ENCODE assay signal across 10 cellular contexts in genomic region chr12:123767613-123768012, GRCh38. TPM values are rescaled to one million over a fixed set of nuclear protein-coding genes. Genes with fewer than 3 reads are reported as not detected.
DNase-seq lines count a peak whose midpoint lies in the region; ATAC-seq and TF ChIP-seq lines count a peak whose summit lies in the region.
"Had no signal": no experiment of that assay in that cellular context is flagged by ENCODE, and none has a peak within 500 bp of the region (broad histone marks: within the 10 kb centered on the region; RNA-seq: fewer than 3 reads in every experiment).

No MANE protein-coding gene starts in this region.

- H3K9me3 ChIP-seq in gastroesophageal sphincter = no peaks in the 10 kb centered on the region

- H3K27ac ChIP-seq in gastroesophageal sphincter = no peak overlapping the region
- H3K27ac ChIP-seq: KMS-11 had no signal

- peak; percentile 56 for DNase-seq in GM10248 (ENCODE audit: extremely low spot score)
- no peak for DNase-seq in activated T-helper 1 cell treated with anti-CD3 and anti-CD28 coated beads, Interleukin-12 subunit alpha, Interleukin-12 subunit beta, Interleukin-2, Interleukin-4 antibody, amounts not matched to agents 30 ng/mL and 10 ng/mL and 1 ng/mL, durations not matched to agents 14 hours and 24 hours and 36 hours (ENCODE audit: low spot score)
- DNase-seq in NCI-H2227 treated with DMSO at 0.1 percent for 48 hours (lab: John Stamatoyannopoulos, UW) = no peak
- no peak for DNase-seq in stimulated activated naive CD4-positive, alpha-beta T cell (lab: John Stamatoyannopoulos, UW)
- DNase-seq in HEK293T (ENCODE audit: extremely low spot score) = no peak
- DNase-seq: SW 1271 had no signal

- POLR2A ChIA-PET in GM10248 (lab: Yijun Ruan, JAX) (no interaction called here), HEK293T (lab: Yijun Ruan, JAX) (no interaction called here)

- peaks cover 19% of the 10 kb centered on the region for H3K27me3 Mint-ChIP-seq in activated T-helper 1 cell treated with anti-CD3 and anti-CD28 coated beads, Interleukin-12 subunit alpha, Interleukin-12 subunit beta, Interleukin-2, Interleukin-4 antibody, amounts not matched to agents 30 ng/mL and 10 ng/mL and 1 ng/mL, durations not matched to agents 14 hours and 24 hours and 36 hours (ENCODE audit: insufficient read depth)

- intact Hi-C loops in activated T-helper 1 cell treated with anti-CD3 and anti-CD28 coated beads, Interleukin-12 subunit alpha, Interleukin-12 subunit beta, Interleukin-2, Interleukin-4 antibody, amounts not matched to agents 30 ng/mL and 10 ng/mL and 1 ng/mL, durations not matched to agents 14 hours and 24 hours and 36 hours (cut with micrococcal nuclease) = no loop called here

- WGBS in gastroesophageal sphincter (ENCODE audit: low coverage in 1 of 2), 2 donors = 58 to 71% methylated on average over 7 to 9 of the region's 9 CpGs

- H3K4me1 Mint-ChIP-seq in activated T-helper 1 cell treated with anti-CD3 and anti-CD28 coated beads, Interleukin-12 subunit alpha, Interleukin-12 subunit beta, Interleukin-2, Interleukin-4 antibody, amounts not matched to agents 30 ng/mL and 10 ng/mL and 1 ng/mL, durations not matched to agents 14 hours and 24 hours and 36 hours (ENCODE audit: low read depth) = peaks cover 7% of the 10 kb centered on the region

- no peak for TF ChIP-seq POLR2A in gastroesophageal sphincter (IDR thresholded peaks at IDR 0.05)

- peaks cover 27% of the 10 kb centered on the region for H3K27me3 ChIP-seq in gastroesophageal sphincter

- ATAC-seq in GM19397 (IDR thresholded peaks at IDR 0.05; ENCODE audit: unreplicated experiment) (peak; percentile 69), HG03135 (IDR thresholded peaks at IDR 0.05; ENCODE audit: unreplicated experiment) (peak; percentile 85), gastroesophageal sphincter (no peak)

- no peak for TF ChIP-seq EP300 in gastroesophageal sphincter (IDR thresholded peaks at IDR 0.05)

- peak overlapping the region; percentile 1 for H3K27ac Mint-ChIP-seq in activated T-helper 1 cell treated with anti-CD3 and anti-CD28 coated beads, Interleukin-12 subunit alpha, Interleukin-12 subunit beta, Interleukin-2, Interleukin-4 antibody, amounts not matched to agents 30 ng/mL and 10 ng/mL and 1 ng/mL, durations not matched to agents 14 hours and 24 hours and 36 hours

- no peaks in the 10 kb centered on the region for H3K36me3 ChIP-seq in gastroesophageal sphincter

- peaks cover 0 to 2% (median 0%) of the 10 kb centered on the region in 3 donors for H3K4me1 ChIP-seq in gastroesophageal sphincter

- no peak overlapping the region for H3K4me3 ChIP-seq in gastroesophageal sphincter

- CTCF ChIA-PET in GM10248 (lab: Yijun Ruan, JAX) (no interaction called here), HEK293T (lab: Yijun Ruan, JAX) (no interaction called here)

- H3K4me3 Mint-ChIP-seq in activated T-helper 1 cell treated with anti-CD3 and anti-CD28 coated beads, Interleukin-12 subunit alpha, Interleukin-12 subunit beta, Interleukin-2, Interleukin-4 antibody, amounts not matched to agents 30 ng/mL and 10 ng/mL and 1 ng/mL, durations not matched to agents 14 hours and 24 hours and 36 hours = no peak overlapping the region

- no peaks in the 10 kb centered on the region for H3K36me3 Mint-ChIP-seq in activated T-helper 1 cell treated with anti-CD3 and anti-CD28 coated beads, Interleukin-12 subunit alpha, Interleukin-12 subunit beta, Interleukin-2, Interleukin-4 antibody, amounts not matched to agents 30 ng/mL and 10 ng/mL and 1 ng/mL, durations not matched to agents 14 hours and 24 hours and 36 hours (ENCODE audit: low read depth)

- TF ChIP-seq CTCF in GM10248 (IDR thresholded peaks at IDR 0.05; ENCODE audit: control extremely low read depth, extremely low read depth, low read depth, missing control alignments) (no peak), gastroesophageal sphincter (IDR thresholded peaks at IDR 0.05) (no peak)

- no peaks in the 10 kb centered on the region for H3K9me3 Mint-ChIP-seq in activated T-helper 1 cell treated with anti-CD3 and anti-CD28 coated beads, Interleukin-12 subunit alpha, Interleukin-12 subunit beta, Interleukin-2, Interleukin-4 antibody, amounts not matched to agents 30 ng/mL and 10 ng/mL and 1 ng/mL, durations not matched to agents 14 hours and 24 hours and 36 hours

TF ChIP-seq in HEK293T, 16 proteins besides CTCF, POLR2A, EP300 and RAD21:
- TF ChIP-seq HDGF (IDR thresholded peaks at IDR 0.05; ENCODE audit: borderline replicate concordance) (no peak), FOXA1 (IDR thresholded peaks at IDR 0.05) (no peak), ZNF384 (IDR thresholded peaks at IDR 0.05) (no peak), PKNOX1 (IDR thresholded peaks at IDR 0.05) (no peak), ELF4 (IDR thresholded peaks at IDR 0.05) (no peak), FOXM1 (IDR thresholded peaks at IDR 0.05; ENCODE audit: borderline replicate concordance) (no peak), CTBP1 (IDR thresholded peaks at IDR 0.05; ENCODE audit: borderline replicate concordance) (no peak), NFRKB (IDR thresholded peaks at IDR 0.05) (no peak), SUZ12 (IDR thresholded peaks at IDR 0.05) (no peak), L3MBTL2 (conservative IDR thresholded peaks at IDR 0.05) (no peak)

RNA-seq across cellular contexts. Expression of gene DNAH10, which starts 5.5 kb away (rescaled TPM):
- total RNA-seq in activated T-helper 1 cell treated with anti-CD3 and anti-CD28 coated beads, Interleukin-12 subunit alpha, Interleukin-12 subunit beta, Interleukin-2, Interleukin-4 antibody, amounts not matched to agents 30 ng/mL and 10 ng/mL and 1 ng/mL, durations not matched to agents 14 hours and 24 hours and 36 hours = 0.12 and 0.31 TPM in 2 replicates
- total RNA-seq in gastroesophageal sphincter = not detected

RNA-seq across cellular contexts. Expression of gene ATP6V0A2, which starts 55.5 kb away (rescaled TPM):
- 99.1 and 107 TPM in 2 replicates for total RNA-seq in activated T-helper 1 cell treated with anti-CD3 and anti-CD28 coated beads, Interleukin-12 subunit alpha, Interleukin-12 subunit beta, Interleukin-2, Interleukin-4 antibody, amounts not matched to agents 30 ng/mL and 10 ng/mL and 1 ng/mL, durations not matched to agents 14 hours and 24 hours and 36 hours
- total RNA-seq in gastroesophageal sphincter = 10 to 100 TPM; 16.5 to 24.6 (median 20.0) TPM
